ENCODE assay signal across 9 cellular contexts in the genomic region with DNA sequence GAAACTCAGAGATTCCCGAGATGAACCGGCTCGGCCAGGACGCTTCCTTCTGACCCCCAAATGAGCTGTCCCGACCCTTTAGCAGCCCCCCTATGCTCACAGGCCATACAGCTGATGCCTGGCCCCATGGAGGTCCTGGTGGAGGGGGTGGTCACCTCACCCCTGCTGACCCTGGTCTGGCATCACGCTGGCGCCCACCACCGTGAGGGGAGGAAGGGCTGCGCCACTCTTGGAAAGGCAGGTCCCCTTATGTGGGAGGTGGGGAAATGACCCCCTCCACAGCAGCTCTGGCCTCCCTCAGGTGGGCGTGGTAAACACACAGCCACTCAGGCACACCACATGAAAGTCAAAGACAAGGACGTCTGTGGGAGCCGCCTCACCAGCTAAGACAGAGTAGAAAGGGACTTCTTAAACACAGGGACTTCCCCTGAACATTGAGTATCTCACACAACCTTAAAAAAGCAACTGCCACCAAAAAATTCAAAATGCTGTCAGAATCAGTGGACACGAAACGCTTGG. TPM values are rescaled to one million over a fixed set of nuclear protein-coding genes. Genes with fewer than 3 reads are reported as not detected.
DNase-seq lines count a peak whose midpoint lies in the region; ATAC-seq and TF ChIP-seq lines count a peak whose summit lies in the region.
"Had no signal": no experiment of that assay in that cellular context is flagged by ENCODE, and none has a peak within 500 bp of the region (broad histone marks: within the 10 kb centered on the region; RNA-seq: fewer than 3 reads in every experiment).

No MANE protein-coding gene starts in this region.

- no peaks in the 10 kb centered on the region for H3K9me3 Mint-ChIP-seq in activated CD4-positive, alpha-beta memory T cell treated with anti-CD3 and anti-CD28 coated beads for 36 hours
- no peaks in the 10 kb centered on the region for H3K9me3 Mint-ChIP-seq in naive B cell

- H3K36me3 ChIP-seq in MG63 (peaks cover 11% of the 10 kb centered on the region), H7 (replicated peaks; ENCODE audit: control insufficient read depth, insufficient read depth, low read length) (no peaks in the 10 kb centered on the region)

- ATAC-seq in HG02588 (IDR thresholded peaks at IDR 0.05; ENCODE audit: unreplicated experiment): peak; percentile 48
- peak; percentile 85 to 89 for ATAC-seq in naive B cell (ENCODE audit: low read depth in 2 of 2)
- no peak for ATAC-seq in HG02973 (IDR thresholded peaks at IDR 0.05; ENCODE audit: unreplicated experiment)

- H3K4me3 ChIP-seq in GM12864 (ENCODE audit: low read depth, low read length): peak overlapping the region; percentile 9; the same call in 1 of the 2 replicates
- H3K4me3 ChIP-seq in MG63: no peak overlapping the region
- H3K4me3 ChIP-seq in H7 (ENCODE audit: insufficient read depth, low read depth, low read length): no peak overlapping the region

- H3K9me3 ChIP-seq in MG63: no peaks in the 10 kb centered on the region

- peak overlapping the region; percentile 23 for H3K4me3 Mint-ChIP-seq in activated CD4-positive, alpha-beta memory T cell treated with anti-CD3 and anti-CD28 coated beads for 36 hours
- H3K4me3 Mint-ChIP-seq in naive B cell: peak overlapping the region in 2 of 8 donors; percentile 11 to 42

- no peaks in the 10 kb centered on the region for H3K27me3 Mint-ChIP-seq in activated CD4-positive, alpha-beta memory T cell treated with anti-CD3 and anti-CD28 coated beads for 36 hours
- H3K27me3 Mint-ChIP-seq in naive B cell: no peaks in the 10 kb centered on the region

- POLR2A ChIA-PET in activated CD4-positive, alpha-beta memory T cell treated with anti-CD3 and anti-CD28 coated beads for 36 hours (lab: Charles Lee): no interaction called here

- DNase-seq in GM12864 (ENCODE audit: low read depth): peak; percentile 59
- DNase-seq in activated CD4-positive, alpha-beta memory T cell treated with anti-CD3 and anti-CD28 coated beads for 36 hours: peak; percentile 71
- DNase-seq in naive B cell: no peak
- DNase-seq in MG63: no peak
- no peak for DNase-seq in H7
- no peak for DNase-seq in caudate nucleus (lab: John Stamatoyannopoulos, UW)
- DNase-seq: mesendoderm had no signal

- no peak overlapping the region for H3K27ac ChIP-seq in caudate nucleus (ENCODE audit: low read depth, low read length)

- no peaks in the 10 kb centered on the region for H3K27me3 ChIP-seq in MG63
- H3K27me3 ChIP-seq in H7 (ENCODE audit: control insufficient read depth, insufficient read depth, low read length): no peaks in the 10 kb centered on the region

- no peaks in the 10 kb centered on the region for H3K36me3 Mint-ChIP-seq in activated CD4-positive, alpha-beta memory T cell treated with anti-CD3 and anti-CD28 coated beads for 36 hours
- H3K36me3 Mint-ChIP-seq in naive B cell: no peaks in the 10 kb centered on the region

- H3K4me1 Mint-ChIP-seq in activated CD4-positive, alpha-beta memory T cell treated with anti-CD3 and anti-CD28 coated beads for 36 hours (ENCODE audit: low read depth): peaks cover 28% of the 10 kb centered on the region
- H3K4me1 Mint-ChIP-seq in naive B cell: peaks cover 8 to 38% (median 27%) of the 10 kb centered on the region in 3 donors

- no peak for TF ChIP-seq CTCF in GM12864 (IDR thresholded peaks at IDR 0.05; ENCODE audit: low read depth, low read length, missing control alignments)

- H3K27ac Mint-ChIP-seq in activated CD4-positive, alpha-beta memory T cell treated with anti-CD3 and anti-CD28 coated beads for 36 hours: peak overlapping the region; percentile 77
- H3K27ac Mint-ChIP-seq in naive B cell: peak overlapping the region in 3 of 6 donors; percentile 20 to 54 (median 44)

- CTCF ChIA-PET in activated CD4-positive, alpha-beta memory T cell treated with anti-CD3 and anti-CD28 coated beads for 36 hours (lab: Charles Lee): interaction anchor here (1.5 to 2.3 kb wide), 3 partner anchors 11 to 20 kb away, joined by 3 to 15 read pairs (median 10); no protein-coding TSS in a partner anchor

- intact Hi-C loops in activated CD4-positive, alpha-beta memory T cell treated with anti-CD3 and anti-CD28 coated beads for 36 hours (cut with micrococcal nuclease): loop anchor here (10.0 kb wide), 1 partner anchor 793 kb away; the partner anchor contains the start of gene CTNNBIP1

RNA-seq across cellular contexts. Expression of gene GPR157, which starts 7.0 kb away (rescaled TPM):
- total RNA-seq in activated CD4-positive, alpha-beta memory T cell treated with anti-CD3 and anti-CD28 coated beads for 36 hours: 1 to 10 TPM; 3.5 to 3.9 TPM
- polyA plus RNA-seq in naive B cell (ENCODE audit: low read depth in 6 of 6): 10 to 100 TPM in 1 of 6 donors, 1 to 10 TPM in 2, under 1 TPM in 3; 0.31 to 10.3 (median 0.99) TPM
- total RNA-seq in MG63 (2014; rRNA removed; shearing (Covaris generic); ENCODE audit: low replicate concordance): 3.1 and 5.2 TPM in 2 replicates
- total RNA-seq in H7 (2014; rRNA removed; shearing (Covaris generic)): 7.5 and 24.8 TPM in 2 replicates

RNA-seq across cellular contexts. Expression of gene SLC2A5, which starts 52.5 kb away (rescaled TPM):
- not detected for total RNA-seq in activated CD4-positive, alpha-beta memory T cell treated with anti-CD3 and anti-CD28 coated beads for 36 hours
- 10 to 100 TPM in 5 of 6 donors, 1 to 10 TPM in 1; 7.5 to 24.8 (median 21.2) TPM for polyA plus RNA-seq in naive B cell (ENCODE audit: low read depth in 6 of 6)
- not detected in 2 replicates for total RNA-seq in MG63 (2014; rRNA removed; shearing (Covaris generic); ENCODE audit: low replicate concordance)
- total RNA-seq in H7 (2014; rRNA removed; shearing (Covaris generic)): 0.03 TPM in 1 of 2 replicates, not detected in the other

Comparison
In these comparisons a context has a peak if more than half of its experiments do, and no peak if none do; other contexts are left out.
1. DNase-seq: peak in GM12864 (single experiment) and activated CD4-positive, alpha-beta memory T cell treated with anti-CD3 and anti-CD28 coated beads for 36 hours (single experiment); none in naive B cell (single experiment), MG63 (single experiment), H7 (single experiment) and caudate nucleus (0 of 61).